20 cellular contexts compared by ENCODE assay signal in genomic region chr11:7088921-7089320, GRCh38. TPM values are rescaled to one million over a fixed set of nuclear protein-coding genes. Genes with fewer than 3 reads are reported as not detected.
"Had no signal": no experiment of that assay in that cellular context is flagged by ENCODE, and none has a peak within 500 bp of the region (broad histone marks: within the 10 kb centered on the region; RNA-seq: fewer than 3 reads in every experiment).

Gene RBMXL2 (plus strand): TSS chr11:7088998. CDS start chr11:7089121, 123 bp downstream.

- H3K4me3 ChIP-seq: body of pancreas, gastroesophageal sphincter, heart left ventricle had no signal

- H3K9me3 ChIP-seq: body of pancreas had no signal

- H3K36me3 ChIP-seq: gastroesophageal sphincter, heart left ventricle had no signal

- H3K4me1 ChIP-seq: body of pancreas, gastroesophageal sphincter, heart left ventricle had no signal

- DNase-seq: activated B cell treated with CpG ODN at 0.5 μM for 24 hours; activated CD4-positive, alpha-beta memory T cell treated with anti-CD3 and anti-CD28 coated beads, Interleukin-2, amount 10 ng/mL, durations not matched to agents 7 days and 5 days; activated CD4-positive, alpha-beta T cell treated with anti-CD3 and anti-CD28 coated beads for 48 hours; activated CD8-positive, alpha-beta memory T cell treated with anti-CD3 and anti-CD28 coated beads, Interleukin-2, amount 10 ng/mL, durations not matched to agents 7 days and 5 days; activated naive CD4-positive, alpha-beta T cell treated with anti-CD3 and anti-CD28 coated beads for 36 hours; body of pancreas; central memory CD4-positive, alpha-beta T cell; cortex of kidney; effector CD4-positive, alpha-beta T cell; left cardiac atrium; mammary epithelial cell; nephron progenitor cell; occipital lobe; stimulated activated naive CD8-positive, alpha-beta T cell treated with anti-CD3 and anti-CD28 coated beads, Interleukin-15, Interleukin-2, amounts not matched to agents 100 U/mL and 50 U/mL, for 24 hours; trophoblast cell had no signal

- ATAC-seq: activated CD8-positive, alpha-beta memory T cell treated with anti-CD3 and anti-CD28 coated beads, Interleukin-2, amount 10 ng/mL, durations not matched to agents 7 days and 5 days; body of pancreas; gastroesophageal sphincter; heart left ventricle; stimulated activated naive CD8-positive, alpha-beta T cell treated with anti-CD3 and anti-CD28 coated beads, Interleukin-15, Interleukin-2, amounts not matched to agents 100 U/mL and 50 U/mL, for 24 hours had no signal

- H3K27ac ChIP-seq: body of pancreas, gastroesophageal sphincter, heart left ventricle had no signal

RNA-seq across cellular contexts. Expression of gene RBMXL2, which starts in this region (rescaled TPM):
- total RNA-seq: activated B cell treated with CpG ODN at 0.5 μM for 24 hours; activated CD4-positive, alpha-beta memory T cell treated with anti-CD3 and anti-CD28 coated beads, Interleukin-2, amount 10 ng/mL, durations not matched to agents 7 days and 5 days; activated CD8-positive, alpha-beta memory T cell treated with anti-CD3 and anti-CD28 coated beads, Interleukin-2, amount 10 ng/mL, durations not matched to agents 7 days and 5 days; activated naive CD4-positive, alpha-beta T cell treated with anti-CD3 and anti-CD28 coated beads for 36 hours; heart left ventricle; left cardiac atrium; myocyte; occipital lobe; skeletal muscle tissue had no signal
- polyA plus RNA-seq: esophagus, heart left ventricle, mammary epithelial cell had no signal
